16 cellular contexts compared by ENCODE assay signal in genomic region chr19:55352746-55353145, GRCh38. TPM values are rescaled to one million over a fixed set of nuclear protein-coding genes. Genes with fewer than 3 reads are reported as not detected.
DNase-seq lines count a peak whose midpoint lies in the region; ATAC-seq and TF ChIP-seq lines count a peak whose summit lies in the region.
"Had no signal": no experiment of that assay in that cellular context is flagged by ENCODE, and none has a peak within 500 bp of the region (broad histone marks: within the 10 kb centered on the region; RNA-seq: fewer than 3 reads in every experiment).

No MANE protein-coding gene starts in this region.

- peak overlapping the region; percentile 81 for H3K4me3 Mint-ChIP-seq in T-helper 1 cell treated with Interleukin-12 subunit alpha and Interleukin-12 subunit beta and Interleukin-4 antibody, amounts not matched to agents 30 μg/mL and 1 μg/mL, for 36 hours
- peak overlapping the region; percentile 86 for H3K4me3 Mint-ChIP-seq in activated naive CD8-positive, alpha-beta T cell treated with anti-CD3 and anti-CD28 coated beads, Interleukin-2, amount 10 ng/mL, durations not matched to agents 7 days and 5 days
- peak overlapping the region; percentile 60 for H3K4me3 Mint-ChIP-seq in natural killer cell

- TF ChIP-seq CTCF in natural killer cell (IDR thresholded peaks at IDR 0.05): no peak

- no peak for ATAC-seq in activated naive CD8-positive, alpha-beta T cell treated with anti-CD3 and anti-CD28 coated beads, Interleukin-2, amount 10 ng/mL, durations not matched to agents 7 days and 5 days (ENCODE audit: low read depth)
- no peak for ATAC-seq in natural killer cell
- no peak for ATAC-seq in GM18502 (IDR thresholded peaks at IDR 0.05; ENCODE audit: poor library complexity, unreplicated experiment)
- ATAC-seq: left ventricle myocardium superior had no signal

- no peak for DNase-seq in T-helper 1 cell
- DNase-seq in ELF-1 (ENCODE audit: low read depth, low spot score): peak; percentile 30
- no peak for DNase-seq in activated naive CD8-positive, alpha-beta T cell treated with anti-CD3 and anti-CD28 coated beads, Interleukin-2, amount 10 ng/mL, durations not matched to agents 7 days and 5 days
- no peak for DNase-seq in natural killer cell
- no peak for DNase-seq in NOMO-1 treated with dmso at 0.1 percent for 144 hours (lab: John Stamatoyannopoulos, UW; ENCODE audit: unreplicated experiment)
- DNase-seq in AG20443 (ENCODE audit: low spot score): no peak
- DNase-seq: aorta, dermis blood vessel endothelial cell, left ventricle myocardium superior, NCI-H510A, occipital lobe had no signal

- intact Hi-C loops in natural killer cell (cut with micrococcal nuclease): no loop called here

- peaks cover 58% of the 10 kb centered on the region for H3K27me3 Mint-ChIP-seq in T-helper 1 cell treated with Interleukin-12 subunit alpha and Interleukin-12 subunit beta and Interleukin-4 antibody, amounts not matched to agents 30 μg/mL and 1 μg/mL, for 36 hours (ENCODE audit: low read depth)
- H3K27me3 Mint-ChIP-seq in activated naive CD8-positive, alpha-beta T cell treated with anti-CD3 and anti-CD28 coated beads, Interleukin-2, amount 10 ng/mL, durations not matched to agents 7 days and 5 days: peaks cover 44% of the 10 kb centered on the region
- peaks cover 32 to 37% of the 10 kb centered on the region in 2 donors for H3K27me3 Mint-ChIP-seq in natural killer cell (ENCODE audit: low read depth in 2 of 2)

- POLR2A ChIA-PET in activated naive CD8-positive, alpha-beta T cell treated with anti-CD3 and anti-CD28 coated beads, Interleukin-2, amount 10 ng/mL, durations not matched to agents 7 days and 5 days (lab: Charles Lee): interaction anchor here (0.8 kb wide), 2 partner anchors 31 to 54 kb away, joined by 3 read pairs; partner anchors contain the start of genes TMEM238 and UBE2S

- H3K36me3 Mint-ChIP-seq in T-helper 1 cell treated with Interleukin-12 subunit alpha and Interleukin-12 subunit beta and Interleukin-4 antibody, amounts not matched to agents 30 μg/mL and 1 μg/mL, for 36 hours (ENCODE audit: low read depth): no peaks in the 10 kb centered on the region
- peaks cover 3% of the 10 kb centered on the region for H3K36me3 Mint-ChIP-seq in activated naive CD8-positive, alpha-beta T cell treated with anti-CD3 and anti-CD28 coated beads, Interleukin-2, amount 10 ng/mL, durations not matched to agents 7 days and 5 days
- H3K36me3 Mint-ChIP-seq in natural killer cell: no peaks in the 10 kb centered on the region

- peaks cover 12% of the 10 kb centered on the region for H3K4me1 Mint-ChIP-seq in T-helper 1 cell treated with Interleukin-12 subunit alpha and Interleukin-12 subunit beta and Interleukin-4 antibody, amounts not matched to agents 30 μg/mL and 1 μg/mL, for 36 hours (ENCODE audit: low read depth)
- H3K4me1 Mint-ChIP-seq in activated naive CD8-positive, alpha-beta T cell treated with anti-CD3 and anti-CD28 coated beads, Interleukin-2, amount 10 ng/mL, durations not matched to agents 7 days and 5 days: peaks cover 16% of the 10 kb centered on the region
- H3K4me1 Mint-ChIP-seq in natural killer cell: peaks cover 4 to 31% of the 10 kb centered on the region in 2 donors

- H3K27ac Mint-ChIP-seq in T-helper 1 cell treated with Interleukin-12 subunit alpha and Interleukin-12 subunit beta and Interleukin-4 antibody, amounts not matched to agents 30 μg/mL and 1 μg/mL, for 36 hours: no peak overlapping the region
- no peak overlapping the region for H3K27ac Mint-ChIP-seq in activated naive CD8-positive, alpha-beta T cell treated with anti-CD3 and anti-CD28 coated beads, Interleukin-2, amount 10 ng/mL, durations not matched to agents 7 days and 5 days
- H3K27ac Mint-ChIP-seq in natural killer cell: peak overlapping the region in 1 of 2 donors; percentile 77

- no peaks in the 10 kb centered on the region for H3K9me3 Mint-ChIP-seq in T-helper 1 cell treated with Interleukin-12 subunit alpha and Interleukin-12 subunit beta and Interleukin-4 antibody, amounts not matched to agents 30 μg/mL and 1 μg/mL, for 36 hours
- H3K9me3 Mint-ChIP-seq in activated naive CD8-positive, alpha-beta T cell treated with anti-CD3 and anti-CD28 coated beads, Interleukin-2, amount 10 ng/mL, durations not matched to agents 7 days and 5 days: no peaks in the 10 kb centered on the region
- H3K9me3 Mint-ChIP-seq in natural killer cell: no peaks in the 10 kb centered on the region

RNA-seq across cellular contexts. Expression of gene COX6B2, which starts 1.8 kb away (rescaled TPM):
- total RNA-seq in activated naive CD8-positive, alpha-beta T cell treated with anti-CD3 and anti-CD28 coated beads, Interleukin-2, amount 10 ng/mL, durations not matched to agents 7 days and 5 days: under 1 TPM in 1 of 2 experiments, not detected in 1; 0.55 TPM
- total RNA-seq in natural killer cell: 1 to 10 TPM in 1 of 3 donors, under 1 TPM in 1, not detected in 1; 0.26 to 6.5 TPM
- total RNA-seq: activated CD8-positive, alpha-beta memory T cell treated with anti-CD3 and anti-CD28 coated beads for 36 hours; dermis blood vessel endothelial cell; left ventricle myocardium superior; occipital lobe had no signal

RNA-seq across cellular contexts. Expression of gene GARIN5B, which starts 10.3 kb away (rescaled TPM):
- not detected for total RNA-seq in activated naive CD8-positive, alpha-beta T cell treated with anti-CD3 and anti-CD28 coated beads, Interleukin-2, amount 10 ng/mL, durations not matched to agents 7 days and 5 days
- not detected for total RNA-seq in natural killer cell
- total RNA-seq: A172; activated CD8-positive, alpha-beta memory T cell treated with anti-CD3 and anti-CD28 coated beads for 36 hours; aorta; dermis blood vessel endothelial cell; fibroblast of lung; left ventricle myocardium superior; occipital lobe had no signal

RNA-seq across cellular contexts. Expression of gene KMT5C, which starts 13.1 kb away (rescaled TPM):
- total RNA-seq in activated naive CD8-positive, alpha-beta T cell treated with anti-CD3 and anti-CD28 coated beads, Interleukin-2, amount 10 ng/mL, durations not matched to agents 7 days and 5 days: 10 to 100 TPM; 26.4 to 28.5 TPM
- total RNA-seq in natural killer cell: 100 to 1,000 TPM in 1 of 3 donors, 10 to 100 TPM in 2; 44.5 to 147 (median 46.8) TPM

RNA-seq across cellular contexts. Expression of gene IL11, which starts 17.5 kb away (rescaled TPM):
- under 1 TPM; 0.53 to 0.60 TPM for total RNA-seq in activated naive CD8-positive, alpha-beta T cell treated with anti-CD3 and anti-CD28 coated beads, Interleukin-2, amount 10 ng/mL, durations not matched to agents 7 days and 5 days
- under 1 TPM; 0.14 to 0.35 (median 0.27) TPM for total RNA-seq in natural killer cell
- total RNA-seq: left ventricle myocardium superior had no signal

RNA-seq across cellular contexts. Expression of gene TMEM190, which starts 23.9 kb away (rescaled TPM):
- not detected for total RNA-seq in activated naive CD8-positive, alpha-beta T cell treated with anti-CD3 and anti-CD28 coated beads, Interleukin-2, amount 10 ng/mL, durations not matched to agents 7 days and 5 days
- not detected for total RNA-seq in natural killer cell
- total RNA-seq: A172; activated CD8-positive, alpha-beta memory T cell treated with anti-CD3 and anti-CD28 coated beads for 36 hours; aorta; dermis blood vessel endothelial cell; fibroblast of lung; left ventricle myocardium superior; occipital lobe had no signal
